10 cellular contexts compared by ENCODE assay signal in the genomic region with DNA sequence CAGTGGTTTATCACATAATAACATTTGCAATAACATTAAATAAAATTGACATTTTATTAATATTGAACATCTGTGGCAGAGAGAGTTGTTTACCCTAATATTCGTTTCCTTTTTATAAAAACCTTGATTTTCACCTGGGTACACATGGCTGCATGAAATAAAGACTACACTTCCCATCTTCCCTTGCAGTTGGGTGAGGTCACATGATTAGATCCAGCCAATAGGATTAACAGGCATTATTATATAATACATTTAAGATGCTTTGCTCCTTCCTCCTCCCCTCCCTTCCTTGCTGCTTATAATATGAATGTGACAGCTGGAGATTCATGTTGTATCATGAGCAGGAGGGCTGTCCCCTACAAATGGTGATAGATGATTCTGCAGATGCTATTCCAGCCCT.
DNase-seq lines count a peak whose midpoint lies in the region; ATAC-seq, FAIRE-seq and TF ChIP-seq lines count a peak whose summit lies in the region.
"Had no signal": no experiment of that assay in that cellular context is flagged by ENCODE, and none has a peak within 500 bp of the region (broad histone marks: within the 10 kb centered on the region; RNA-seq: fewer than 3 reads in every experiment).

No MANE protein-coding gene starts in this region.

- ATAC-seq in GM21619 (IDR thresholded peaks at IDR 0.05; ENCODE audit: unreplicated experiment) (peak; percentile 78), psoas muscle (no peak), HG02610 (IDR thresholded peaks at IDR 0.05; ENCODE audit: unreplicated experiment) (no peak)

- peak; percentile 8 for DNase-seq in EL
- DNase-seq in NCI-H2171 treated with DMSO at 0.1 percent for 48 hours (lab: John Stamatoyannopoulos, UW): peak; percentile 93
- DNase-seq in fibroblast of pulmonary artery (ENCODE audit: low read depth): peak; percentile 60
- no peak for DNase-seq in NCI-H1092 (lab: John Stamatoyannopoulos, UW)
- no peak for DNase-seq in psoas muscle
- DNase-seq in GM19239 (ENCODE audit: insufficient read length, low spot score): no peak
- DNase-seq: activated T-cell treated with anti-CD3 and anti-CD28 coated beads, Interleukin-2, amount 50 U/mL, for 72 hours had no signal

- no peaks in the 10 kb centered on the region for H3K9me3 ChIP-seq in psoas muscle
- H3K9me3 ChIP-seq: HAP-1 had no signal

- no peaks in the 10 kb centered on the region for H3K27me3 ChIP-seq in psoas muscle (ENCODE audit: insufficient read depth in 3 of 3, low read length in 2 of 3)

- intact Hi-C loops in psoas muscle (cut with DNase I): no loop called here

- no peak overlapping the region for H3K27ac ChIP-seq in psoas muscle

- 43 to 50% (median 49%) methylated on average over 1 of the region's 1 CpG for WGBS in psoas muscle, 3 donors

- H3K4me3 ChIP-seq in fibroblast of pulmonary artery (replicated peaks; ENCODE audit: low read depth, low read length): no peak overlapping the region
- no peak overlapping the region for H3K4me3 ChIP-seq in psoas muscle
- H3K4me3 ChIP-seq: HAP-1 had no signal

- no peak for FAIRE-seq in GM19239 (lab: Jason Lieb, UNC)

- H3K36me3 ChIP-seq in psoas muscle (ENCODE audit: insufficient read depth in 1 of 2, low read depth in 1 of 2): no peaks in the 10 kb centered on the region
- H3K36me3 ChIP-seq: HAP-1 had no signal

- TF ChIP-seq CTCF in fibroblast of pulmonary artery (IDR thresholded peaks at IDR 0.05; ENCODE audit: low read length, missing control alignments) (no peak), psoas muscle (IDR thresholded peaks at IDR 0.05) (no peak)

- no peaks in the 10 kb centered on the region for H3K4me1 ChIP-seq in psoas muscle
- H3K4me1 ChIP-seq: HAP-1 had no signal

Comparison
In these comparisons a context has a peak if more than half of its experiments do, and no peak if none do; other contexts are left out.
1. DNase-seq: peak in EL (single experiment), NCI-H2171 treated with DMSO at 0.1 percent for 48 hours (single experiment) and fibroblast of pulmonary artery (single experiment); none in NCI-H1092 (single experiment), psoas muscle (0 of 2) and GM19239 (single experiment).